16 cellular contexts compared by ENCODE assay signal in the genomic region with DNA sequence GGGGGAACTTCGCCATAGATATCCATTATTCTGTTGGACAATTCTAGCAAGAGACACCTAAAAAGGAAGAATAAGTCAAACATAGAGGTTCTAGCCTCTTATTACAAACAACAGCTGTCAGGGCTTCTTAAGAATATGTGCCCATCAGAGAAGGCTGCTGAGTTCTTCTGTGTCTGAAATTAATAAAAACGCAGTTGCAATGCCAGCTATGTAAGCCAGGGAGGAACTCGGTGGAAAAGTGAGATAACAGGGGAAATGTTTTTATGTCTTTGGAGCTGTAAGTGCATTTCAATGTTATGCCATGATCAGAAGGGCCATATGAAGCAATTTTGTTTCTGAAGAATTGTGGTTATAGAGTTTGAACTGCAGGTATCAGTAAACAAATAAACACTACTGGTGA.
"Had no signal": no experiment of that assay in that cellular context is flagged by ENCODE, and none has a peak within 500 bp of the region (broad histone marks: within the 10 kb centered on the region; RNA-seq: fewer than 3 reads in every experiment).

No MANE protein-coding gene starts in this region.

- DNase-seq: activated effector memory CD4-positive, alpha-beta T cell treated with Interleukin-2 at 50 U/mL for 16 hours; activated T-cell treated with anti-CD3 and anti-CD28 coated beads, Interleukin-2, amount 50 U/mL, for 24 hours; brain microvascular endothelial cell; endodermal cell; gastrocnemius medialis; left ventricle myocardium inferior; nephron progenitor cell; sigmoid colon; stimulated activated CD4-positive, alpha-beta T cell treated with anti-CD3 and anti-CD28 coated beads, Interleukin-12 subunit alpha, Interleukin-12 subunit beta, amount 100 ng/mL, for 4 hours; stimulated activated CD4-positive, alpha-beta T cell treated with anti-CD3 and anti-CD28 coated beads, Interleukin-4, amount 100 ng/mL, for 1 hour; stimulated activated CD8-positive, alpha-beta memory T cell treated with anti-CD3 and anti-CD28 coated beads, Interleukin-4, amount 100 ng/mL, for 48 hours; stimulated activated naive CD8-positive, alpha-beta T cell treated with anti-CD3 and anti-CD28 coated beads, Interleukin-15, Interleukin-2, amounts not matched to agents 100 U/mL and 50 U/mL, for 24 hours; T-helper 2 cell; testis had no signal

- H3K27me3 Mint-ChIP-seq: activated naive CD4-positive, alpha-beta T cell treated with anti-CD3 and anti-CD28 coated beads, Interleukin-2, amount 50 U/mL, for 24 hours; activated T-cell treated with anti-CD3 and anti-CD28 coated beads, Interleukin-2, amount 50 U/mL, for 24 hours; memory B cell had no signal

- H3K36me3 ChIP-seq: brain microvascular endothelial cell, gastrocnemius medialis, left ventricle myocardium inferior, sigmoid colon had no signal

- H3K4me3 Mint-ChIP-seq: activated naive CD4-positive, alpha-beta T cell treated with anti-CD3 and anti-CD28 coated beads, Interleukin-2, amount 50 U/mL, for 24 hours; activated T-cell treated with anti-CD3 and anti-CD28 coated beads, Interleukin-2, amount 50 U/mL, for 24 hours; endodermal cell; memory B cell; nephron progenitor cell had no signal

- H3K27ac Mint-ChIP-seq: activated naive CD4-positive, alpha-beta T cell treated with anti-CD3 and anti-CD28 coated beads, Interleukin-2, amount 50 U/mL, for 24 hours; activated T-cell treated with anti-CD3 and anti-CD28 coated beads, Interleukin-2, amount 50 U/mL, for 24 hours; endodermal cell; memory B cell; nephron progenitor cell had no signal

- H3K36me3 Mint-ChIP-seq: activated naive CD4-positive, alpha-beta T cell treated with anti-CD3 and anti-CD28 coated beads, Interleukin-2, amount 50 U/mL, for 24 hours; memory B cell had no signal

- H3K4me1 ChIP-seq: gastrocnemius medialis, left ventricle myocardium inferior, sigmoid colon, testis had no signal

- H3K27me3 ChIP-seq: brain microvascular endothelial cell, gastrocnemius medialis, sigmoid colon, testis had no signal

- H3K4me3 ChIP-seq: gastrocnemius medialis, left ventricle myocardium inferior, sigmoid colon, testis had no signal

- H3K4me1 Mint-ChIP-seq: activated naive CD4-positive, alpha-beta T cell treated with anti-CD3 and anti-CD28 coated beads, Interleukin-2, amount 50 U/mL, for 24 hours; endodermal cell; memory B cell; nephron progenitor cell had no signal

- H3K9me3 ChIP-seq: gastrocnemius medialis, left ventricle myocardium inferior, sigmoid colon, testis had no signal

- H3K9me3 Mint-ChIP-seq: activated naive CD4-positive, alpha-beta T cell treated with anti-CD3 and anti-CD28 coated beads, Interleukin-2, amount 50 U/mL, for 24 hours; endodermal cell; nephron progenitor cell had no signal

- H3K27ac ChIP-seq: brain microvascular endothelial cell, gastrocnemius medialis, left ventricle myocardium inferior, sigmoid colon, testis had no signal
